Comparison of ENCODE assay signal across 1 cellular context in the genomic region with DNA sequence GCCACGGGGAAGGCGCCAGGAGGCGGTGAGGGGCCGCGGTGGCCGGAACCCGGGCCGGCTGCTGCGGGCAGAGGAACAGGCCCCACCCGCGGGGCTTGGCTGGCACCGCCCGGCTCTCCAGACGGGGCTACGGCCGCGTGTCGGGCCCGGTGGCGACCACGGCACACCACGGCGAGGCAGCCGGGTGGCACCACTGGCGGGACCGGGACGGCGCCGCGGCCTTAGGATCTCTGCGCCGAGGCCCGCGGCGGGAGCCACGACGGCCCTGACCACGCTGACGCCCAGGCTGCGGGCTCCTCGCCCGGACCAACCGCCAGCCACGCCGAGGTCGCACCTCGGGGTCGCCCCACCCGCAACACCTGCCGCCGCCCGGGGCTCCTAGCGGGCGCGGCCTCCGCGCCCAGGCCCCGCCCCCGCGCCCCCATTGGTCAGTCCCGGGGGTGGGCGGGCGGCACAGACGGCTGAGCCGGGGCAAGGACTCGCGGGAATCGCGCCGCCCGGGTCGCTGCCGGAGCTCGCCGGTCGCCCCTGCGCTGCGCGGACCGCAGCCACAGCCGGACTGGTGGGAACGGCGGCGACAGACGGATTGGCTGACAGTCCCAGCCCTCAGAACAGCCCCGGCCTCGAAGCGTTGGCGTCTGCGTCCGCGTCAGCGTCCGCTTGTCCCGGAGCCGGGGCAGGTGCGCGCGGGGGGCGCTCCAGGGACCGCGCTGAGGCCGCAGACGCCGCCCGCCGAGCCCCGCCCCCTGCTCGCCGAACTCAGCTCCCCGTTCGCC.
TF ChIP-seq lines count a peak whose summit lies in the region.

Gene BMP8A, plus strand, starts transcription at position 491 of the 776 bp plus-strand sequence. CDS start 356 bp downstream, outside the sequence.

TF ChIP-seq in HepG2, 621 proteins besides CTCF, POLR2A, EP300 and RAD21 (continued from another document and continues in another):
- TF ChIP-seq, protein P1, sequence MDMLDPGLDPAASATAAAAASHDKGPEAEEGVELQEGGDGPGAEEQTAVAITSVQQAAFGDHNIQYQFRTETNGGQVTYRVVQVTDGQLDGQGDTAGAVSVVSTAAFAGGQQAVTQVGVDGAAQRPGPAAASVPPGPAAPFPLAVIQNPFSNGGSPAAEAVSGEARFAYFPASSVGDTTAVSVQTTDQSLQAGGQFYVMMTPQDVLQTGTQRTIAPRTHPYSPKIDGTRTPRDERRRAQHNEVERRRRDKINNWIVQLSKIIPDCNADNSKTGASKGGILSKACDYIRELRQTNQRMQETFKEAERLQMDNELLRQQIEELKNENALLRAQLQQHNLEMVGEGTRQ (IDR thresholded peaks at IDR 0.05; ENCODE audit: low read depth, low read length): no peak
- TF ChIP-seq, protein P1 (CRISPR knock-in tag; IDR thresholded peaks at IDR 0.05; ENCODE audit: borderline replicate concordance): no peak
- TF ChIP-seq CREBL2 (CRISPR knock-in tag; IDR thresholded peaks at IDR 0.05; ENCODE audit: borderline replicate concordance) (no peak), ZNF34 (CRISPR knock-in tag; IDR thresholded peaks at IDR 0.05; ENCODE audit: borderline replicate concordance) (no peak), ZNF546 (CRISPR knock-in tag; conservative IDR thresholded peaks at IDR 0.05) (no peak), ZFP82 (CRISPR knock-in tag; IDR thresholded peaks at IDR 0.05; ENCODE audit: borderline replicate concordance) (no peak), NPAS2 (CRISPR knock-in tag; IDR thresholded peaks at IDR 0.05; ENCODE audit: borderline replicate concordance) (no peak), LRRFIP1 (CRISPR knock-in tag; conservative IDR thresholded peaks at IDR 0.05) (no peak), ZNF558 (CRISPR knock-in tag; IDR thresholded peaks at IDR 0.05; ENCODE audit: borderline replicate concordance) (peak; percentile 64; the same call in 1 of the 2 replicates), ZSCAN31 (CRISPR knock-in tag; IDR thresholded peaks at IDR 0.05; ENCODE audit: low read depth) (0 out of 2 replicates have a peak, but pooled peaks have one; percentile 24), ZBTB7B (CRISPR knock-in tag; IDR thresholded peaks at IDR 0.05) (no peak), ZFYVE20 (CRISPR knock-in tag; IDR thresholded peaks at IDR 0.05; ENCODE audit: borderline replicate concordance, low read depth) (no peak), ZFP1 (CRISPR knock-in tag; IDR thresholded peaks at IDR 0.05) (no peak), CCAR2 (optimal IDR thresholded peaks at IDR 0.05; ENCODE audit: low read depth, low read length) (no peak), ZNF678 (CRISPR knock-in tag; IDR thresholded peaks at IDR 0.05) (no peak), SRSF1 (optimal IDR thresholded peaks at IDR 0.05; ENCODE audit: low read depth, low read length) (no peak), MTA1 (CRISPR knock-in tag; IDR thresholded peaks at IDR 0.05; ENCODE audit: borderline replicate concordance) (0 out of 2 replicates have a peak, but pooled peaks have one; percentile 29), NR2F6 (IDR thresholded peaks at IDR 0.05) (no peak), NR2F6 (CRISPR knock-in tag; IDR thresholded peaks at IDR 0.05) (no peak), YY1 (IDR thresholded peaks at IDR 0.05; ENCODE audit: insufficient read depth, insufficient replicate concordance, low read depth, low read length) (no peak), EED (CRISPR knock-in tag; IDR thresholded peaks at IDR 0.05) (no peak), ZHX1 (CRISPR knock-in tag; IDR thresholded peaks at IDR 0.05; ENCODE audit: low read depth) (no peak), FOXJ3 (CRISPR knock-in tag; IDR thresholded peaks at IDR 0.05; ENCODE audit: borderline replicate concordance) (no peak), ZNF672 (CRISPR knock-in tag; IDR thresholded peaks at IDR 0.05) (no peak), ZNF761 (CRISPR knock-in tag; conservative IDR thresholded peaks at IDR 0.05) (0 out of 2 replicates have a peak, but pooled peaks have one; percentile 36), MAX (IDR thresholded peaks at IDR 0.05) (peak; percentile 58; the same call in 1 of the 2 replicates), ZNF775 (CRISPR knock-in tag; IDR thresholded peaks at IDR 0.05; ENCODE audit: borderline replicate concordance) (no peak), ZSCAN22 (CRISPR knock-in tag; IDR thresholded peaks at IDR 0.05) (no peak), CEBPB (IDR thresholded peaks at IDR 0.05; ENCODE audit: borderline replicate concordance, low read depth, low read length) (no peak), TEAD2 (CRISPR knock-in tag; IDR thresholded peaks at IDR 0.05) (no peak), ZNF329 (CRISPR knock-in tag; IDR thresholded peaks at IDR 0.05; ENCODE audit: low read depth) (no peak), ZNF574 (CRISPR knock-in tag; IDR thresholded peaks at IDR 0.05) (peak; percentile 13; the same call in 1 of the 2 replicates), KDM5A (IDR thresholded peaks at IDR 0.05; ENCODE audit: borderline replicate concordance, low read length) (no peak), PTBP1 (IDR thresholded peaks at IDR 0.05; ENCODE audit: low read depth, low read length, poor library complexity, severe bottlenecking) (no peak), PHF5A (CRISPR knock-in tag; IDR thresholded peaks at IDR 0.05; ENCODE audit: low read depth, unreplicated experiment) (no peak), PCBP2 (optimal IDR thresholded peaks at IDR 0.05; ENCODE audit: low read depth, low read length, poor library complexity, severe bottlenecking) (no peak), PAF1 (CRISPR knock-in tag; IDR thresholded peaks at IDR 0.05) (no peak)
- TF ChIP-seq, protein P2, sequence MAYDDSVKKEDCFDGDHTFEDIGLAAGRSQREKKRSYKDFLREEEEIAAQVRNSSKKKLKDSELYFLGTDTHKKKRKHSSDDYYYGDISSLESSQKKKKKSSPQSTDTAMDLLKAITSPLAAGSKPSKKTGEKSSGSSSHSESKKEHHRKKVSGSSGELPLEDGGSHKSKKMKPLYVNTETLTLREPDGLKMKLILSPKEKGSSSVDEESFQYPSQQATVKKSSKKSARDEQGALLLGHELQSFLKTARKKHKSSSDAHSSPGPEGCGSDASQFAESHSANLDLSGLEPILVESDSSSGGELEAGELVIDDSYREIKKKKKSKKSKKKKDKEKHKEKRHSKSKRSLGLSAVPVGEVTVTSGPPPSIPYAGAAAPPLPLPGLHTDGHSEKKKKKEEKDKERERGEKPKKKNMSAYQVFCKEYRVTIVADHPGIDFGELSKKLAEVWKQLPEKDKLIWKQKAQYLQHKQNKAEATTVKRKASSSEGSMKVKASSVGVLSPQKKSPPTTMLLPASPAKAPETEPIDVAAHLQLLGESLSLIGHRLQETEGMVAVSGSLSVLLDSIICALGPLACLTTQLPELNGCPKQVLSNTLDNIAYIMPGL (CRISPR knock-in tag; IDR thresholded peaks at IDR 0.05; ENCODE audit: borderline replicate concordance in 1 of 2, low read depth in 1 of 2): no peak
- TF ChIP-seq, protein P3, sequence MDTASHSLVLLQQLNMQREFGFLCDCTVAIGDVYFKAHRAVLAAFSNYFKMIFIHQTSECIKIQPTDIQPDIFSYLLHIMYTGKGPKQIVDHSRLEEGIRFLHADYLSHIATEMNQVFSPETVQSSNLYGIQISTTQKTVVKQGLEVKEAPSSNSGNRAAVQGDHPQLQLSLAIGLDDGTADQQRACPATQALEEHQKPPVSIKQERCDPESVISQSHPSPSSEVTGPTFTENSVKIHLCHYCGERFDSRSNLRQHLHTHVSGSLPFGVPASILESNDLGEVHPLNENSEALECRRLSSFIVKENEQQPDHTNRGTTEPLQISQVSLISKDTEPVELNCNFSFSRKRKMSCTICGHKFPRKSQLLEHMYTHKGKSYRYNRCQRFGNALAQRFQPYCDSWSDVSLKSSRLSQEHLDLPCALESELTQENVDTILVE (CRISPR knock-in tag; IDR thresholded peaks at IDR 0.05): no peak
- TF ChIP-seq, protein P4, sequence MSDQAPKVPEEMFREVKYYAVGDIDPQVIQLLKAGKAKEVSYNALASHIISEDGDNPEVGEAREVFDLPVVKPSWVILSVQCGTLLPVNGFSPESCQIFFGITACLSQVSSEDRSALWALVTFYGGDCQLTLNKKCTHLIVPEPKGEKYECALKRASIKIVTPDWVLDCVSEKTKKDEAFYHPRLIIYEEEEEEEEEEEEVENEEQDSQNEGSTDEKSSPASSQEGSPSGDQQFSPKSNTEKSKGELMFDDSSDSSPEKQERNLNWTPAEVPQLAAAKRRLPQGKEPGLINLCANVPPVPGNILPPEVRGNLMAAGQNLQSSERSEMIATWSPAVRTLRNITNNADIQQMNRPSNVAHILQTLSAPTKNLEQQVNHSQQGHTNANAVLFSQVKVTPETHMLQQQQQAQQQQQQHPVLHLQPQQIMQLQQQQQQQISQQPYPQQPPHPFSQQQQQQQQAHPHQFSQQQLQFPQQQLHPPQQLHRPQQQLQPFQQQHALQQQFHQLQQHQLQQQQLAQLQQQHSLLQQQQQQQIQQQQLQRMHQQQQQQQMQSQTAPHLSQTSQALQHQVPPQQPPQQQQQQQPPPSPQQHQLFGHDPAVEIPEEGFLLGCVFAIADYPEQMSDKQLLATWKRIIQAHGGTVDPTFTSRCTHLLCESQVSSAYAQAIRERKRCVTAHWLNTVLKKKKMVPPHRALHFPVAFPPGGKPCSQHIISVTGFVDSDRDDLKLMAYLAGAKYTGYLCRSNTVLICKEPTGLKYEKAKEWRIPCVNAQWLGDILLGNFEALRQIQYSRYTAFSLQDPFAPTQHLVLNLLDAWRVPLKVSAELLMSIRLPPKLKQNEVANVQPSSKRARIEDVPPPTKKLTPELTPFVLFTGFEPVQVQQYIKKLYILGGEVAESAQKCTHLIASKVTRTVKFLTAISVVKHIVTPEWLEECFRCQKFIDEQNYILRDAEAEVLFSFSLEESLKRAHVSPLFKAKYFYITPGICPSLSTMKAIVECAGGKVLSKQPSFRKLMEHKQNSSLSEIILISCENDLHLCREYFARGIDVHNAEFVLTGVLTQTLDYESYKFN (CRISPR knock-in tag; conservative IDR thresholded peaks at IDR 0.05): no peak
